12 cellular contexts compared by ENCODE assay signal in genomic region chr7:112448376-112448775, GRCh38. TPM values are rescaled to one million over a fixed set of nuclear protein-coding genes. Genes with fewer than 3 reads are reported as not detected.
DNase-seq lines count a peak whose midpoint lies in the region; ATAC-seq and TF ChIP-seq lines count a peak whose summit lies in the region.
"Had no signal": no experiment of that assay in that cellular context is flagged by ENCODE, and none has a peak within 500 bp of the region (broad histone marks: within the 10 kb centered on the region; RNA-seq: fewer than 3 reads in every experiment).

No MANE protein-coding gene starts in this region.

- BruUV-seq in MCF 10A (replicated peaks; lab: Mats Ljungman, UMichigan) = no TSS peak

- H3K27me3 Mint-ChIP-seq in activated T-cell treated with anti-CD3 and anti-CD28 coated beads, Interleukin-2, amount 50 U/mL, for 72 hours (ENCODE audit: low read depth) = no peaks in the 10 kb centered on the region
- H3K27me3 Mint-ChIP-seq in MCF 10A (ENCODE audit: insufficient read depth, unreplicated experiment) = no peaks in the 10 kb centered on the region
- H3K27me3 Mint-ChIP-seq in nephron progenitor cell (ENCODE audit: low read depth, poor library complexity) = no peaks in the 10 kb centered on the region
- peaks cover 2% of the 10 kb centered on the region for H3K27me3 Mint-ChIP-seq in type B pancreatic cell

- H3K27ac Mint-ChIP-seq in activated T-cell treated with anti-CD3 and anti-CD28 coated beads, Interleukin-2, amount 50 U/mL, for 72 hours = peak overlapping the region; percentile 10
- H3K27ac Mint-ChIP-seq in MCF 10A (ENCODE audit: low read depth, unreplicated experiment) (no peak overlapping the region), nephron progenitor cell (peak overlapping the region; percentile 0), type B pancreatic cell (peak overlapping the region; percentile 100)
- H3K27ac Mint-ChIP-seq: endodermal cell had no signal

- H3K9me3 Mint-ChIP-seq in activated T-cell treated with anti-CD3 and anti-CD28 coated beads, Interleukin-2, amount 50 U/mL, for 72 hours = no peaks in the 10 kb centered on the region
- no peaks in the 10 kb centered on the region for H3K9me3 Mint-ChIP-seq in MCF 10A (ENCODE audit: unreplicated experiment)
- H3K9me3 Mint-ChIP-seq in nephron progenitor cell = no peaks in the 10 kb centered on the region
- H3K9me3 Mint-ChIP-seq in type B pancreatic cell = no peaks in the 10 kb centered on the region
- H3K9me3 Mint-ChIP-seq: endodermal cell had no signal

- H3K4me1 Mint-ChIP-seq in activated T-cell treated with anti-CD3 and anti-CD28 coated beads, Interleukin-2, amount 50 U/mL, for 72 hours (ENCODE audit: low read depth) = peaks cover 57% of the 10 kb centered on the region
- H3K4me1 Mint-ChIP-seq in MCF 10A (ENCODE audit: insufficient read depth, unreplicated experiment) (peaks cover 20% of the 10 kb centered on the region), nephron progenitor cell (peaks cover 37% of the 10 kb centered on the region), type B pancreatic cell (ENCODE audit: unreplicated experiment) (peaks cover 14% of the 10 kb centered on the region)

- POLR2A ChIA-PET in MCF 10A (lab: Yijun Ruan, JAX) = interaction anchor here (0.6 to 8.5 kb wide), 8 partner anchors 13 to 244 kb away, joined by 3 to 255 read pairs (median 52); partner anchors contain the start of genes DOCK4, LSMEM1 and ZNF277

- intact Hi-C loops in MCF 10A (cut with micrococcal nuclease) = no loop called here

- no peak for ATAC-seq in activated T-cell treated with anti-CD3 and anti-CD28 coated beads, Interleukin-2, amount 50 U/mL, for 72 hours (replicated peaks in 1 of 2)
- ATAC-seq: heart left ventricle had no signal

- no peak for TF ChIP-seq CTCF in MCF 10A (IDR thresholded peaks at IDR 0.05; ENCODE audit: unreplicated experiment)
- TF ChIP-seq CTCF in nephron progenitor cell (IDR thresholded peaks at IDR 0.05) = no peak
- no peak for TF ChIP-seq CTCF in type B pancreatic cell (conservative IDR thresholded peaks at IDR 0.05)

- DNase-seq in activated T-cell treated with anti-CD3 and anti-CD28 coated beads, Interleukin-2, amount 50 U/mL, for 72 hours = no peak
- no peak for DNase-seq in activated T-cell treated with anti-CD3 and anti-CD28 coated beads, Interleukin-2, amount 50 U/mL, for 1 hour
- DNase-seq in MCF 10A (ENCODE audit: unreplicated experiment) (no peak), nephron progenitor cell (no peak), type B pancreatic cell (ENCODE audit: extremely low spot score, unreplicated experiment) (no peak), mesenteric fat pad (ENCODE audit: low spot score) (no peak), NOMO-1 treated with DMSO at 0.1 percent for 48 hours (lab: John Stamatoyannopoulos, UW; ENCODE audit: unreplicated experiment) (no peak)
- no peak for DNase-seq in NK-92 treated with Interleukin-12 subunit alpha and Interleukin-12 subunit beta, amount 100 ng/mL, for 24 hours (lab: John Stamatoyannopoulos, UW)
- DNase-seq: activated CD8-positive, alpha-beta memory T cell treated with anti-CD3 and anti-CD28 coated beads for 24 hours; endodermal cell; heart left ventricle; retina had no signal

- CTCF ChIA-PET in MCF 10A (lab: Yijun Ruan, JAX) = interaction anchor here (0.6 to 0.7 kb wide), 2 partner anchors 8 to 47 kb away, joined by 3 to 5 read pairs; no protein-coding TSS in a partner anchor

- H3K36me3 Mint-ChIP-seq in activated T-cell treated with anti-CD3 and anti-CD28 coated beads, Interleukin-2, amount 50 U/mL, for 72 hours (ENCODE audit: insufficient read depth in 2 of 2) = peaks cover 1 to 6% of the 10 kb centered on the region in 2 donors
- peaks cover 16% of the 10 kb centered on the region for H3K36me3 Mint-ChIP-seq in MCF 10A (ENCODE audit: insufficient read depth, unreplicated experiment)
- no peaks in the 10 kb centered on the region for H3K36me3 Mint-ChIP-seq in nephron progenitor cell (ENCODE audit: low read depth)
- H3K36me3 Mint-ChIP-seq in type B pancreatic cell = peaks cover 4% of the 10 kb centered on the region

- peak overlapping the region; percentile 18 to 96 for H3K4me3 Mint-ChIP-seq in activated T-cell treated with anti-CD3 and anti-CD28 coated beads, Interleukin-2, amount 50 U/mL, for 72 hours
- H3K4me3 Mint-ChIP-seq in MCF 10A (ENCODE audit: unreplicated experiment) = peak overlapping the region; percentile 97
- H3K4me3 Mint-ChIP-seq in nephron progenitor cell = peak overlapping the region; percentile 91
- peak overlapping the region; percentile 99 for H3K4me3 Mint-ChIP-seq in type B pancreatic cell
- H3K4me3 Mint-ChIP-seq: endodermal cell had no signal

RNA-seq across cellular contexts. Expression of gene IFRD1, which starts 1.9 kb away (rescaled TPM):
- total RNA-seq in activated T-cell treated with anti-CD3 and anti-CD28 coated beads, Interleukin-2, amount 50 U/mL, for 72 hours = 10 to 100 TPM; 86.4 to 88.3 TPM
- 116 and 123 TPM in 2 replicates for total RNA-seq in MCF 10A (2022)
- total RNA-seq in type B pancreatic cell (ENCODE audit: low replicate concordance) = 78.4 and 93.1 TPM in 2 replicates
- 82.6 TPM for total RNA-seq in mesenteric fat pad

RNA-seq across cellular contexts. Expression of gene LSMEM1, which starts 32.4 kb away (rescaled TPM):
- 1 to 10 TPM; 1.1 to 3.7 TPM for total RNA-seq in activated T-cell treated with anti-CD3 and anti-CD28 coated beads, Interleukin-2, amount 50 U/mL, for 72 hours
- total RNA-seq in MCF 10A (2022) (4.2 and 4.5 TPM in 2 replicates), type B pancreatic cell (ENCODE audit: low replicate concordance) (0.98 and 1.9 TPM in 2 replicates), mesenteric fat pad (2.4 TPM)
